ENCODE assay signal across 35 cellular contexts in the genomic region with DNA sequence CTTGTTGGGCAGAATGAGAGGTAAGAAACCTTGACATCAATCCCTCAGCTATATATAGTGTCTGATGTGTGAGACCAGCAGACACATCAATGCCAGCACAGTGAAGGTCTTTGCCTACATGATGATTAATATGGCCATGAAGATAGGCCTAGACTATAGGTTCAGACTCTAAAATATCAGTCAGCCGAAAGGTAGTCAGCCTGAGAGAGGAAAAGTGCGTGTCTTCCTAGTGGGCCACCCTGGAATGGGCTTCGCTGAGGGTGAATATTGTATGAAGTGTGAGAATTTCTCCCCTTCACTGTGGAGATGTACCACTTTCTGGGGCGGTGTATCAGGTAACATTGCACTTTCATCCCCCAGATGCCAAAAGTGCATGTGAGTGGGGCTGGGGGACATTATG. TPM values are rescaled to one million over a fixed set of nuclear protein-coding genes. Genes with fewer than 3 reads are reported as not detected.
"Had no signal": no experiment of that assay in that cellular context is flagged by ENCODE, and none has a peak within 500 bp of the region (broad histone marks: within the 10 kb centered on the region; RNA-seq: fewer than 3 reads in every experiment).

No MANE protein-coding gene starts in this region.

- H3K4me3 ChIP-seq: MG63 had no signal

- H3K27me3 ChIP-seq: MG63 had no signal

- H3K9ac ChIP-seq: KMS-11 had no signal

- H3K4me2 ChIP-seq: KMS-11 had no signal

- H3K27ac ChIP-seq: KMS-11 had no signal

- H3K9me3 ChIP-seq: MG63 had no signal

- H3K36me3 ChIP-seq: MG63 had no signal

- DNase-seq: Karpas-422, Kasumi-1, KBM-7, KG1, MG63, MM.1S, MV-4-11, NCI-H1048, NCI-H1092, NCI-H1092 treated with DMSO at 0.1 percent for 48 hours, NCI-H1105, NCI-H1417, NCI-H1417 treated with DMSO at 0.1 percent for 48 hours, NCI-H1436, NCI-H1436 treated with DMSO at 0.1 percent for 48 hours, NCI-H146, NCI-H1694, NCI-H1694 treated with DMSO at 0.1 percent for 48 hours, NCI-H187, NCI-H187 treated with DMSO at 0.1 percent for 48 hours, NCI-H1930, NCI-H2029, NCI-H2029 treated with DMSO at 0.1 percent for 48 hours, NCI-H2081, NCI-H2081 treated with DMSO at 0.1 percent for 48 hours, NCI-H2107, NCI-H2171, NCI-H2171 treated with DMSO at 0.1 percent for 48 hours, NCI-H2227 treated with DMSO at 0.1 percent for 48 hours, NCI-H226, NCI-H345, NCI-H446, NCI-H446 treated with DMSO at 0.1 percent for 48 hours had no signal

RNA-seq across cellular contexts. Expression of gene EPHB1, which starts 33.0 kb away (rescaled TPM):
- total RNA-seq: MCF 10A had no signal
